Comparison of ENCODE assay signal across 24 cellular contexts in genomic region chr18:11714244-11714918, GRCh38.
"Had no signal": no experiment of that assay in that cellular context is flagged by ENCODE, and none has a peak within 500 bp of the region (broad histone marks: within the 10 kb centered on the region; RNA-seq: fewer than 3 reads in every experiment).

No MANE protein-coding gene starts in this region.

- H3K27ac Mint-ChIP-seq: activated CD4-positive, alpha-beta T cell treated with anti-CD3 and anti-CD28 coated beads, Interleukin-2, amount 10 ng/mL, durations not matched to agents 24 days and 14 days; activated CD8-positive, alpha-beta T cell treated with anti-CD3 and anti-CD28 coated beads for 36 hours; activated naive CD8-positive, alpha-beta T cell treated with anti-CD3 and anti-CD28 coated beads for 36 hours; activated T-helper 17 cell treated with anti-CD3 and anti-CD28 coated beads, Interleukin-2, amount 50 U/mL, for 72 hours; effector memory CD8-positive, alpha-beta T cell; immature natural killer cell; memory B cell; naive thymus-derived CD4-positive, alpha-beta T cell; stimulated activated effector memory CD8-positive, alpha-beta T cell treated with anti-CD3 and anti-CD28 coated beads, Interleukin-12 subunit alpha, Interleukin-12 subunit beta, amount 100 ng/mL, for 72 hours; T-helper 2 cell treated with Interferon-gamma antibody and Interleukin-4, amounts not matched to agents 5 μg/mL and 100 μg/mL, for 36 hours had no signal

- H3K27me3 ChIP-seq: pancreas, upper lobe of right lung had no signal

- ATAC-seq: activated CD8-positive, alpha-beta T cell treated with anti-CD3 and anti-CD28 coated beads for 36 hours; activated T-helper 17 cell treated with anti-CD3 and anti-CD28 coated beads, Interleukin-2, amount 50 U/mL, for 72 hours; effector memory CD8-positive, alpha-beta T cell; naive thymus-derived CD4-positive, alpha-beta T cell; pancreas; sciatic nerve; stimulated activated effector memory CD8-positive, alpha-beta T cell treated with anti-CD3 and anti-CD28 coated beads, Interleukin-12 subunit alpha, Interleukin-12 subunit beta, amount 100 ng/mL, for 72 hours; upper lobe of right lung had no signal

- DNase-seq: activated CD4-positive, alpha-beta T cell treated with anti-CD3 and anti-CD28 coated beads, Interleukin-2, amount 10 ng/mL, durations not matched to agents 24 days and 14 days; activated CD4-positive, CD25-positive, alpha-beta regulatory T cell; activated CD8-positive, alpha-beta T cell treated with anti-CD3 and anti-CD28 coated beads for 36 hours; activated naive CD4-positive, alpha-beta T cell; activated naive CD8-positive, alpha-beta T cell treated with anti-CD3 and anti-CD28 coated beads for 36 hours; activated T-cell treated with anti-CD3 and anti-CD28 coated beads, Interleukin-2, amount 50 U/mL, for 1 hour; amygdala; dermis blood vessel endothelial cell; effector memory CD8-positive, alpha-beta T cell; foreskin fibroblast; immature natural killer cell; kidney glomerular epithelial cell; left ventricle myocardium inferior; naive thymus-derived CD4-positive, alpha-beta T cell; pancreas; stimulated activated CD4-positive, alpha-beta T cell treated with anti-CD3 and anti-CD28 coated beads, Interleukin-4, amount 100 ng/mL, for 24 hours; stomach; upper lobe of right lung had no signal

- H3K9me3 Mint-ChIP-seq: activated CD4-positive, alpha-beta T cell treated with anti-CD3 and anti-CD28 coated beads, Interleukin-2, amount 10 ng/mL, durations not matched to agents 24 days and 14 days; activated CD8-positive, alpha-beta T cell treated with anti-CD3 and anti-CD28 coated beads for 36 hours; activated T-helper 17 cell treated with anti-CD3 and anti-CD28 coated beads, Interleukin-2, amount 50 U/mL, for 72 hours; effector memory CD8-positive, alpha-beta T cell; T-helper 2 cell treated with Interferon-gamma antibody and Interleukin-4, amounts not matched to agents 5 μg/mL and 100 μg/mL, for 36 hours had no signal

- H3K4me3 ChIP-seq: left ventricle myocardium inferior, pancreas, stomach, upper lobe of right lung had no signal

- H3K36me3 ChIP-seq: left ventricle myocardium inferior, pancreas, stomach, upper lobe of right lung had no signal

- H3K27ac ChIP-seq: left ventricle myocardium inferior, pancreas, stomach, upper lobe of right lung had no signal

- H3K9me3 ChIP-seq: pancreas, upper lobe of right lung had no signal

- FAIRE-seq: pancreas, TTC549 had no signal

- H3K4me3 Mint-ChIP-seq: activated CD4-positive, alpha-beta T cell treated with anti-CD3 and anti-CD28 coated beads, Interleukin-2, amount 10 ng/mL, durations not matched to agents 24 days and 14 days; activated CD8-positive, alpha-beta T cell treated with anti-CD3 and anti-CD28 coated beads for 36 hours; activated naive CD8-positive, alpha-beta T cell treated with anti-CD3 and anti-CD28 coated beads for 36 hours; activated T-helper 17 cell treated with anti-CD3 and anti-CD28 coated beads, Interleukin-2, amount 50 U/mL, for 72 hours; effector memory CD8-positive, alpha-beta T cell; immature natural killer cell; memory B cell; naive thymus-derived CD4-positive, alpha-beta T cell; stimulated activated effector memory CD8-positive, alpha-beta T cell treated with anti-CD3 and anti-CD28 coated beads, Interleukin-12 subunit alpha, Interleukin-12 subunit beta, amount 100 ng/mL, for 72 hours; T-helper 2 cell treated with Interferon-gamma antibody and Interleukin-4, amounts not matched to agents 5 μg/mL and 100 μg/mL, for 36 hours had no signal

- H3K36me3 Mint-ChIP-seq: activated naive CD8-positive, alpha-beta T cell treated with anti-CD3 and anti-CD28 coated beads for 36 hours; immature natural killer cell; memory B cell; naive thymus-derived CD4-positive, alpha-beta T cell; stimulated activated effector memory CD8-positive, alpha-beta T cell treated with anti-CD3 and anti-CD28 coated beads, Interleukin-12 subunit alpha, Interleukin-12 subunit beta, amount 100 ng/mL, for 72 hours had no signal

- H3K4me1 ChIP-seq: left ventricle myocardium inferior, pancreas, stomach, upper lobe of right lung had no signal

- H3K4me1 Mint-ChIP-seq: activated CD4-positive, alpha-beta T cell treated with anti-CD3 and anti-CD28 coated beads, Interleukin-2, amount 10 ng/mL, durations not matched to agents 24 days and 14 days; activated naive CD8-positive, alpha-beta T cell treated with anti-CD3 and anti-CD28 coated beads for 36 hours; activated T-helper 17 cell treated with anti-CD3 and anti-CD28 coated beads, Interleukin-2, amount 50 U/mL, for 72 hours; immature natural killer cell; stimulated activated effector memory CD8-positive, alpha-beta T cell treated with anti-CD3 and anti-CD28 coated beads, Interleukin-12 subunit alpha, Interleukin-12 subunit beta, amount 100 ng/mL, for 72 hours had no signal
